ENCODE assay signal across 9 cellular contexts in the genomic region with DNA sequence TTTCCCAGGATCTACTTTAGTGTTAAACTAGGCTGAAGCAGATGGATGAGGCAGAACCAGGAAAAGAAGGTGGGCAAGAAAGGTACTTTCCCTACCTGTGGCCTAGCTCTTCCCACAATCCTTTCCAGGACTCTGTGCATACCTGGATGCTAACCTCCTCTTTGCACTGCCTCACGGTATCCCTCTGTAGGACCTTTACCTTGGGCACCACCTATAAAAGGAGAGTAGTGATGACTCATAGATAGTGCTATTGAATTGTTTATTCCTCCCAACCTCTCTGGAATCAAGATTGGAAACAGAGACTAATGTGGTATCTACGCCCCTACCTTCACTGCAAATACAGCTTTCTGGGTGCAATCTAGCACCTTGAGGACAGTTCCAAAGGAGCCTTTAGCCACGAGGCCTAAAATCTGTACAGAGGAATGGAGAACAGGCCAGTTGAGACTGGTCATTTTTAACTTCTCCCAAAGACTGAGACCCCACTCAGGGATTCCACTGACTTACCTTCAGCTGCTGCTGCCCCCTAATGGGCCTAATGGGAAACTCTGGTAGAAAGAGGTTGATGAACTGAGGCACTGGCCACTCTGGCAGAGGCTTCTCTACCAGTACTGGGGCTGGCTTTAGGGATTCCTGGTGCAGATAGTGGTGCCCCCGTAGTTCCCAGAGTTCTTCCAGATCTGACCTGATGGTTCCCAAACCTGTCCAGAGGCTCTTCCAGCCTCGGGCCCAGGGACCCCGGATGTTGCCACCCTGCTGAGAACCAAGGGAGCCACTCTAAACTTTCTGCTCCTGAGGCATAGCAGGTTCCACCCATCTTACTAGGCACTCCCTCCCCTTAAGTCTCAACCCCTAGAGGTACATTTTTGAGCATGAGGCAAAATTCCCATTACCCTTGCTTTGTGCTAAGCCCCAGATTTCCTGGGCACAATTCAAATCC. TPM values are rescaled to one million over a fixed set of nuclear protein-coding genes. Genes with fewer than 3 reads are reported as not detected.
DNase-seq lines count a peak whose midpoint lies in the region; ATAC-seq and TF ChIP-seq lines count a peak whose summit lies in the region.
"Had no signal": no experiment of that assay in that cellular context is flagged by ENCODE, and none has a peak within 500 bp of the region (broad histone marks: within the 10 kb centered on the region; RNA-seq: fewer than 3 reads in every experiment).

No MANE protein-coding gene starts in this region.

- H3K27ac ChIP-seq in BLaER1: no peak overlapping the region
- H3K27ac ChIP-seq in H9 (ENCODE audit: insufficient read length, low read depth, low read length): no peak overlapping the region
- no peak overlapping the region for H3K27ac ChIP-seq in VCaP
- H3K27ac ChIP-seq in coronary artery: no peak overlapping the region
- H3K27ac ChIP-seq in lower lobe of right lung: no peak overlapping the region
- no peak overlapping the region for H3K27ac ChIP-seq in tibial artery
- H3K27ac ChIP-seq: neutrophil had no signal

- TF ChIP-seq CTCF in H9 (conservative IDR thresholded peaks at IDR 0.05) (peak; percentile 76), VCaP (conservative IDR thresholded peaks at IDR 0.05) (peak; percentile 87), coronary artery (IDR thresholded peaks at IDR 0.05) (peak; percentile 29), lower lobe of right lung (IDR thresholded peaks at IDR 0.05) (peak; percentile 60), tibial artery (IDR thresholded peaks at IDR 0.05) (peak; percentile 54 to 58)

- no peak overlapping the region for H4K91ac ChIP-seq in H9 (ENCODE audit: insufficient read length, low read depth, low read length)

- intact Hi-C loops in lower lobe of right lung (cut with DNase I) (loop anchor here (10.0 kb wide), 1 partner anchor 118 kb away; no protein-coding TSS in a partner anchor), tibial artery (cut with DNase I; ENCODE audit: low total_unique reads) (loop anchor here (5.0 kb wide), 2 partner anchors 61 to 116 kb away; partner anchors contain the start of gene UNC119)

- H3K4me1 Mint-ChIP-seq in H9: no peaks in the 10 kb centered on the region

- no peak overlapping the region for H2BK120ac ChIP-seq in H9 (ENCODE audit: low read depth, low read length, poor library complexity, severe bottlenecking)

- peak overlapping the region in 2 of 3 experiments; percentile 30 to 64; a peak in 2 of 7 replicates for H3K27ac Mint-ChIP-seq in H9

- no peak overlapping the region for H4K8ac ChIP-seq in H9 (replicated peaks; ENCODE audit: insufficient read length, low read depth, low read length)

- no peak overlapping the region for H3T11ph ChIP-seq in H9 (ENCODE audit: low read length)

- ATAC-seq in lower lobe of right lung (peak; percentile 55 to 66), HG02798 (IDR thresholded peaks at IDR 0.05; ENCODE audit: poor library complexity, unreplicated experiment) (no peak), HG03280 (IDR thresholded peaks at IDR 0.05; ENCODE audit: unreplicated experiment) (no peak)

- H3K4me3 ChIP-seq in BLaER1 (no peak overlapping the region), coronary artery (no peak overlapping the region), lower lobe of right lung (no peak overlapping the region), tibial artery (no peak overlapping the region)

- no peaks in the 10 kb centered on the region for H3K27me3 ChIP-seq in BLaER1
- no peaks in the 10 kb centered on the region for H3K27me3 ChIP-seq in H9 (ENCODE audit: insufficient read depth, low read length)
- no peaks in the 10 kb centered on the region for H3K27me3 ChIP-seq in lower lobe of right lung (ENCODE audit: low read depth)
- H3K27me3 ChIP-seq in tibial artery: no peaks in the 10 kb centered on the region
- H3K27me3 ChIP-seq: neutrophil had no signal

- no peak overlapping the region for H3K14ac ChIP-seq in H9 (ENCODE audit: insufficient read depth, low read length)

- peaks cover 29% of the 10 kb centered on the region for H4K20me1 ChIP-seq in BLaER1
- no peaks in the 10 kb centered on the region for H4K20me1 ChIP-seq in H9 (ENCODE audit: control insufficient read depth, insufficient read depth, insufficient read length)

- WGBS in H9 (ENCODE audit: extremely low coverage, insufficient read length, low lambda C conversion rate): no CpG with 5 or more reads among the region's 6 CpGs

- H2BK15ac ChIP-seq in H9 (ENCODE audit: low read depth, low read length): no peak overlapping the region

- H3K36me3 ChIP-seq in BLaER1 (peaks cover 97% of the 10 kb centered on the region), lower lobe of right lung (peaks cover 66% of the 10 kb centered on the region), tibial artery (peaks cover 36 to 71% (median 37%) of the 10 kb centered on the region in 3 donors)

- H2AK5ac ChIP-seq in H9 (ENCODE audit: insufficient read length, low read length): no peak overlapping the region

- H3K79me2 ChIP-seq in H9 (ENCODE audit: insufficient read depth, low read length): no peaks in the 10 kb centered on the region

- no peak overlapping the region for H3K4me3 Mint-ChIP-seq in H9

- H3K18ac ChIP-seq in H9 (ENCODE audit: insufficient read length, low read depth, low read length): no peak overlapping the region

- H2AFZ ChIP-seq in H9 (ENCODE audit: low read length): no peak overlapping the region

- no peaks in the 10 kb centered on the region for H3K23me2 ChIP-seq in H9 (ENCODE audit: insufficient read length, low read depth, low read length, poor library complexity, severe bottlenecking)

- H3K9ac ChIP-seq in BLaER1 (no peak overlapping the region; the same call in 1 of the 2 replicates), H9 (ENCODE audit: extremely low read depth, insufficient read length, low read length) (no peak overlapping the region)

- H3K23ac ChIP-seq in H9 (ENCODE audit: insufficient read length, low read depth, low read length): no peak overlapping the region

- H3K27me3 Mint-ChIP-seq in H9 (ENCODE audit: low read depth): no peaks in the 10 kb centered on the region

- H3K4me2 ChIP-seq in BLaER1: peak overlapping the region; percentile 41; the same call in 1 of the 2 replicates
- H3K4me2 ChIP-seq in H9 (ENCODE audit: insufficient read depth, insufficient read length, low read length): no peak overlapping the region

- H4K5ac ChIP-seq in H9 (ENCODE audit: insufficient read length, low read depth, low read length): no peak overlapping the region

- no peaks in the 10 kb centered on the region for H3K79me1 ChIP-seq in H9 (ENCODE audit: insufficient read depth, low read depth, low read length, poor library complexity, severe bottlenecking)

- no peak overlapping the region for H2BK5ac ChIP-seq in H9 (ENCODE audit: insufficient read length, low read length)

- H3K9me3 Mint-ChIP-seq in H9: no peaks in the 10 kb centered on the region

- peak; percentile 71 for DNase-seq in H9
- DNase-seq in coronary artery (ENCODE audit: low spot score): peak; percentile 60
- no peak for DNase-seq in lower lobe of right lung
- DNase-seq in tibial artery: peak in 1 of 2 donors; percentile 30

- H2BK12ac ChIP-seq in H9 (ENCODE audit: insufficient read length, low read depth, low read length): no peak overlapping the region

- H3K4me1 ChIP-seq in BLaER1: peaks cover 30% of the 10 kb centered on the region
- H3K4me1 ChIP-seq in H9 (ENCODE audit: insufficient read depth, low read length): no peaks in the 10 kb centered on the region
- no peaks in the 10 kb centered on the region for H3K4me1 ChIP-seq in lower lobe of right lung
- H3K4me1 ChIP-seq in tibial artery: no peaks in the 10 kb centered on the region

- H3K9me3 ChIP-seq in BLaER1: no peaks in the 10 kb centered on the region
- H3K9me3 ChIP-seq in H9 (ENCODE audit: control insufficient read depth, low read depth, low read length): no peaks in the 10 kb centered on the region
- H3K9me3 ChIP-seq in lower lobe of right lung: no peaks in the 10 kb centered on the region
- no peaks in the 10 kb centered on the region for H3K9me3 ChIP-seq in tibial artery
- H3K9me3 ChIP-seq: neutrophil had no signal

- no peak overlapping the region for H2BK20ac ChIP-seq in H9 (ENCODE audit: low read depth, low read length, poor library complexity, severe bottlenecking)

- H3K36me3 Mint-ChIP-seq in H9 (ENCODE audit: insufficient read depth in 1 of 3, low read depth in 3 of 3): peaks cover 30 to 93% (median 81%) of the 10 kb centered on the region in 3 experiments; a peak in 6 of 7 replicates

- no peak overlapping the region for H3K4ac ChIP-seq in H9 (ENCODE audit: low read depth, low read length)

- H3K56ac ChIP-seq in H9 (ENCODE audit: insufficient read length, low read depth, low read length): no peak overlapping the region

RNA-seq across cellular contexts. Expression of gene RSKR, which starts 0.8 kb away (rescaled TPM):
- total RNA-seq in H9 (2021): 25.2 and 25.8 TPM in 2 replicates
- total RNA-seq in lower lobe of right lung: 14.1 TPM

RNA-seq across cellular contexts. Expression of gene SPAG5, which starts 14.4 kb away (rescaled TPM):
- total RNA-seq in H9 (2021): 114 and 122 TPM in 2 replicates
- total RNA-seq in lower lobe of right lung: 4.9 TPM

RNA-seq across cellular contexts. Expression of gene BLTP2, which starts 31.8 kb away (rescaled TPM):
- total RNA-seq in H9 (2021): 137 and 142 TPM in 2 replicates
- total RNA-seq in lower lobe of right lung: 138 TPM

RNA-seq across cellular contexts. Expression of gene ALDOC, which starts 36.5 kb away (rescaled TPM):
- total RNA-seq in H9 (2021) (53.2 and 58.0 TPM in 2 replicates), lower lobe of right lung (11.6 TPM)

RNA-seq across cellular contexts. Expression of gene PIGS, which starts 41.9 kb away (rescaled TPM):
- total RNA-seq in H9 (2021): 40.3 and 45.8 TPM in 2 replicates
- 45.3 TPM for total RNA-seq in lower lobe of right lung

Comparison
In these comparisons a context has a peak if more than half of its experiments do, and no peak if none do; other contexts are left out.
1. CTCF ChIP-seq: peak in every context shown above with its lines; median percentile 87 in VCaP; 76 in H9; 60 in lower lobe of right lung; 56 in tibial artery; 29 in coronary artery.
2. ATAC-seq: peak in lower lobe of right lung (2 of 2); none in HG02798 (single experiment) and HG03280 (single experiment).
3. RNA of gene SPAG5, which starts 14.4 kb away (total RNA-seq): 114 to 122 TPM in H9; 4.9 TPM in lower lobe of right lung (single experiment); every median in the first group is over 10 times any median in the second.